Comparison of ENCODE assay signal across 24 cellular contexts in the genomic region with DNA sequence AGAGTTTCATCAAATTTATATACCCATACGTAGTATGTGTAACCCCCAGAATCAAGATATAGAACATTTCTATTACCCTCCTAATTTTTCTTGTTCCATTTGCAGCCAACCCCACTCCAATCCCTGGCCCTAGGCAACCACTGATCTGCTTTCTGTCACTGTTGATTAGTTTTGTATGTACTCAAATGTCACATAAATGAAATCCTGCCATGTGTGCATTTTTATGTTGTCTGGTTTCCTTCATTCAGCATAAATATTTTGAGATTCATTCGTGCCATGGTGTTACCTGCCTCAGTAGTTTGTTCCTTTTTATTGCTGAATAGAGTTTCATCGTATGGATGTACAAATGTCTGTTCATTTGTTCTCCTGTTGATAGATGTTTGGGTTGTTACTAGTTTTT.
"Had no signal": no experiment of that assay in that cellular context is flagged by ENCODE, and none has a peak within 500 bp of the region (broad histone marks: within the 10 kb centered on the region; RNA-seq: fewer than 3 reads in every experiment).

No MANE protein-coding gene starts in this region.

- FAIRE-seq: endometrium, frontal cortex, keratinocyte, urothelium cell line had no signal

- DNase-seq: cortex of kidney; effector memory CD8-positive, alpha-beta T cell; erythroblast; esophagus squamous epithelium; head of caudate nucleus; naive B cell; right cardiac atrium; stimulated activated CD4-positive, alpha-beta T cell treated with anti-CD3 and anti-CD28 coated beads, Interleukin-12 subunit alpha, Interleukin-12 subunit beta, amount 100 ng/mL, for 4 hours; stimulated activated CD4-positive, alpha-beta T cell treated with anti-CD3 and anti-CD28 coated beads, Interleukin-1b, Interleukin-23, amount 100 ng/mL, for 48 hours; stimulated activated CD4-positive, alpha-beta T cell treated with anti-CD3 and anti-CD28 coated beads, Interleukin-4, amount 100 ng/mL, for 1 hour; stimulated activated naive CD4-positive, alpha-beta T cell treated with Interleukin-2 at 50 U/mL for 16 hours; stomach; substantia nigra; testis; tibial artery; upper lobe of left lung had no signal

- H3K4me3 ChIP-seq: esophagus squamous epithelium, lung, smooth muscle cell, stomach, testis, tibial artery, upper lobe of left lung had no signal

- H3K27me3 ChIP-seq: esophagus squamous epithelium, neutrophil, stomach, testis, tibial artery, upper lobe of left lung had no signal

- H3K9ac ChIP-seq: parathyroid adenoma had no signal

- H3K9me3 ChIP-seq: esophagus squamous epithelium, neutrophil, testis, tibial artery, upper lobe of left lung had no signal

- H3K36me3 ChIP-seq: esophagus squamous epithelium, neutrophil, stomach, tibial artery, upper lobe of left lung had no signal

- H3K27ac ChIP-seq: esophagus squamous epithelium, neutrophil, parathyroid adenoma, testis, tibial artery, upper lobe of left lung had no signal

- H3K4me1 ChIP-seq: esophagus squamous epithelium, parathyroid adenoma, testis, upper lobe of left lung had no signal
